In genomic region chr1:22362626-22363402, GRCh38 we compare ENCODE assay signal across 1 cellular context.
A peak's percentile ranks its signal among the peaks of the same experiment; 100 is the strongest.
TF ChIP-seq lines count a peak whose summit lies in the region.

No MANE protein-coding gene starts in this region.

TF ChIP-seq in K562, 482 proteins besides CTCF, POLR2A, EP300 and RAD21 (continued from another document):
- TF ChIP-seq, protein P1, sequence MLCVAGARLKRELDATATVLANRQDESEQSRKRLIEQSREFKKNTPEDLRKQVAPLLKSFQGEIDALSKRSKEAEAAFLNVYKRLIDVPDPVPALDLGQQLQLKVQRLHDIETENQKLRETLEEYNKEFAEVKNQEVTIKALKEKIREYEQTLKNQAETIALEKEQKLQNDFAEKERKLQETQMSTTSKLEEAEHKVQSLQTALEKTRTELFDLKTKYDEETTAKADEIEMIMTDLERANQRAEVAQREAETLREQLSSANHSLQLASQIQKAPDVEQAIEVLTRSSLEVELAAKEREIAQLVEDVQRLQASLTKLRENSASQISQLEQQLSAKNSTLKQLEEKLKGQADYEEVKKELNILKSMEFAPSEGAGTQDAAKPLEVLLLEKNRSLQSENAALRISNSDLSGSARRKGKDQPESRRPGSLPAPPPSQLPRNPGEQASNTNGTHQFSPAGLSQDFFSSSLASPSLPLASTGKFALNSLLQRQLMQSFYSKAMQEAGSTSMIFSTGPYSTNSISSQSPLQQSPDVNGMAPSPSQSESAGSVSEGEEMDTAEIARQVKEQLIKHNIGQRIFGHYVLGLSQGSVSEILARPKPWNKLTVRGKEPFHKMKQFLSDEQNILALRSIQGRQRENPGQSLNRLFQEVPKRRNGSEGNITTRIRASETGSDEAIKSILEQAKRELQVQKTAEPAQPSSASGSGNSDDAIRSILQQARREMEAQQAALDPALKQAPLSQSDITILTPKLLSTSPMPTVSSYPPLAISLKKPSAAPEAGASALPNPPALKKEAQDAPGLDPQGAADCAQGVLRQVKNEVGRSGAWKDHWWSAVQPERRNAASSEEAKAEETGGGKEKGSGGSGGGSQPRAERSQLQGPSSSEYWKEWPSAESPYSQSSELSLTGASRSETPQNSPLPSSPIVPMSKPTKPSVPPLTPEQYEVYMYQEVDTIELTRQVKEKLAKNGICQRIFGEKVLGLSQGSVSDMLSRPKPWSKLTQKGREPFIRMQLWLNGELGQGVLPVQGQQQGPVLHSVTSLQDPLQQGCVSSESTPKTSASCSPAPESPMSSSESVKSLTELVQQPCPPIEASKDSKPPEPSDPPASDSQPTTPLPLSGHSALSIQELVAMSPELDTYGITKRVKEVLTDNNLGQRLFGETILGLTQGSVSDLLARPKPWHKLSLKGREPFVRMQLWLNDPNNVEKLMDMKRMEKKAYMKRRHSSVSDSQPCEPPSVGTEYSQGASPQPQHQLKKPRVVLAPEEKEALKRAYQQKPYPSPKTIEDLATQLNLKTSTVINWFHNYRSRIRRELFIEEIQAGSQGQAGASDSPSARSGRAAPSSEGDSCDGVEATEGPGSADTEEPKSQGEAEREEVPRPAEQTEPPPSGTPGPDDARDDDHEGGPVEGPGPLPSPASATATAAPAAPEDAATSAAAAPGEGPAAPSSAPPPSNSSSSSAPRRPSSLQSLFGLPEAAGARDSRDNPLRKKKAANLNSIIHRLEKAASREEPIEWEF (CRISPR knock-in tag; IDR thresholded peaks at IDR 0.05) = no peak
- TF ChIP-seq, protein P2, sequence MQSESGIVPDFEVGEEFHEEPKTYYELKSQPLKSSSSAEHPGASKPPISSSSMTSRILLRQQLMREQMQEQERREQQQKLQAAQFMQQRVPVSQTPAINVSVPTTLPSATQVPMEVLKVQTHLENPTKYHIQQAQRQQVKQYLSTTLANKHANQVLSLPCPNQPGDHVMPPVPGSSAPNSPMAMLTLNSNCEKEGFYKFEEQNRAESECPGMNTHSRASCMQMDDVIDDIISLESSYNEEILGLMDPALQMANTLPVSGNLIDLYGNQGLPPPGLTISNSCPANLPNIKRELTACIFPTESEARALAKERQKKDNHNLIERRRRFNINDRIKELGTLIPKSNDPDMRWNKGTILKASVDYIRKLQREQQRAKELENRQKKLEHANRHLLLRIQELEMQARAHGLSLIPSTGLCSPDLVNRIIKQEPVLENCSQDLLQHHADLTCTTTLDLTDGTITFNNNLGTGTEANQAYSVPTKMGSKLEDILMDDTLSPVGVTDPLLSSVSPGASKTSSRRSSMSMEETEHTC (IDR thresholded peaks at IDR 0.05) = no peak
- TF ChIP-seq GATAD2A (IDR thresholded peaks at IDR 0.05) (no peak), FIP1L1 (IDR thresholded peaks at IDR 0.05; ENCODE audit: low read depth, low read length, poor library complexity, severe bottlenecking) (no peak), JUND (IDR thresholded peaks at IDR 0.05; ENCODE audit: borderline replicate concordance, low read depth, low read length) (peak; percentile 27; the same call in 1 of the 2 replicates), JUND (tag; IDR thresholded peaks at IDR 0.05; ENCODE audit: borderline replicate concordance, low read depth, low read length) (no peak; the same call in 2 of the 3 replicates), ETS1 (conservative IDR thresholded peaks at IDR 0.05; ENCODE audit: control insufficient read depth, low read depth, low read length) (no peak), NFATC3 (IDR thresholded peaks at IDR 0.05) (no peak), SNIP1 (IDR thresholded peaks at IDR 0.05; ENCODE audit: low read depth) (no peak), CAMTA2 (CRISPR knock-in tag; conservative IDR thresholded peaks at IDR 0.05) (no peak), ZNF780A (CRISPR knock-in tag; IDR thresholded peaks at IDR 0.05) (no peak), SIN3B (IDR thresholded peaks at IDR 0.05; ENCODE audit: low read depth) (no peak), ZNF121 (CRISPR knock-in tag; conservative IDR thresholded peaks at IDR 0.05) (no peak), GTF2A2 (tag; IDR thresholded peaks at IDR 0.05) (no peak), ZBTB26 (CRISPR knock-in tag; IDR thresholded peaks at IDR 0.05) (no peak), ZBTB1 (CRISPR knock-in tag; IDR thresholded peaks at IDR 0.05; ENCODE audit: borderline replicate concordance, low read depth) (no peak), ELF2 (CRISPR knock-in tag; IDR thresholded peaks at IDR 0.05) (no peak), MGA (IDR thresholded peaks at IDR 0.05) (peak; percentile 19; the same call in 1 of the 2 replicates), ARID1B (IDR thresholded peaks at IDR 0.05) (peak; percentile 70), ID3 (CRISPR knock-in tag; IDR thresholded peaks at IDR 0.05) (no peak), ID3 (tag; IDR thresholded peaks at IDR 0.05) (no peak), SMAD3 (CRISPR knock-in tag; conservative IDR thresholded peaks at IDR 0.05) (no peak), CBFA2T2 (conservative IDR thresholded peaks at IDR 0.05) (peak; percentile 66), ZNF232 (CRISPR knock-in tag; IDR thresholded peaks at IDR 0.05) (no peak), YY1 (IDR thresholded peaks at IDR 0.05; ENCODE audit: borderline replicate concordance in 1 of 3, control insufficient read depth in 1 of 3, extremely low read depth in 1 of 3, insufficient read depth in 3 of 3, insufficient read length in 1 of 3, insufficient replicate concordance in 2 of 3, low read depth in 1 of 3, low read length in 2 of 3) (no peak), SRSF9 (IDR thresholded peaks at IDR 0.05; ENCODE audit: borderline replicate concordance, low read depth, low read length) (no peak), TCF3 (CRISPR knock-in tag; IDR thresholded peaks at IDR 0.05) (peak; percentile 80)
- TF ChIP-seq, protein P3, sequence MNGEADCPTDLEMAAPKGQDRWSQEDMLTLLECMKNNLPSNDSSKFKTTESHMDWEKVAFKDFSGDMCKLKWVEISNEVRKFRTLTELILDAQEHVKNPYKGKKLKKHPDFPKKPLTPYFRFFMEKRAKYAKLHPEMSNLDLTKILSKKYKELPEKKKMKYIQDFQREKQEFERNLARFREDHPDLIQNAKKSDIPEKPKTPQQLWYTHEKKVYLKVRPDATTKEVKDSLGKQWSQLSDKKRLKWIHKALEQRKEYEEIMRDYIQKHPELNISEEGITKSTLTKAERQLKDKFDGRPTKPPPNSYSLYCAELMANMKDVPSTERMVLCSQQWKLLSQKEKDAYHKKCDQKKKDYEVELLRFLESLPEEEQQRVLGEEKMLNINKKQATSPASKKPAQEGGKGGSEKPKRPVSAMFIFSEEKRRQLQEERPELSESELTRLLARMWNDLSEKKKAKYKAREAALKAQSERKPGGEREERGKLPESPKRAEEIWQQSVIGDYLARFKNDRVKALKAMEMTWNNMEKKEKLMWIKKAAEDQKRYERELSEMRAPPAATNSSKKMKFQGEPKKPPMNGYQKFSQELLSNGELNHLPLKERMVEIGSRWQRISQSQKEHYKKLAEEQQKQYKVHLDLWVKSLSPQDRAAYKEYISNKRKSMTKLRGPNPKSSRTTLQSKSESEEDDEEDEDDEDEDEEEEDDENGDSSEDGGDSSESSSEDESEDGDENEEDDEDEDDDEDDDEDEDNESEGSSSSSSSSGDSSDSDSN (IDR thresholded peaks at IDR 0.05; ENCODE audit: borderline replicate concordance in 1 of 2, low read depth in 2 of 2, low read length in 2 of 2) = no peak
